ENCODE assay signal across 8 cellular contexts in genomic region chr2:227325056-227325823, GRCh38. TPM values are rescaled to one million over a fixed set of nuclear protein-coding genes. Genes with fewer than 3 reads are reported as not detected.
DNase-seq lines count a peak whose midpoint lies in the region; ATAC-seq and TF ChIP-seq lines count a peak whose summit lies in the region.

Gene MFF (plus strand): TSS chr2:227325251. CDS start chr2:227330666, 5,415 bp downstream.

- TF ChIP-seq POLR2A in GM10847 (IDR thresholded peaks at IDR 0.05; ENCODE audit: extremely low read depth, insufficient read length), result peak; percentile 65

- H3K27ac Mint-ChIP-seq in activated naive CD4-positive, alpha-beta T cell treated with anti-CD3 and anti-CD28 coated beads, Interleukin-2, amount 50 U/mL, for 72 hours, result peak within 1 kb of the TSS; percentile 96 to 99

- peaks cover 16 to 18% of the 10 kb centered on the region in 2 donors for H3K36me3 Mint-ChIP-seq in activated naive CD4-positive, alpha-beta T cell treated with anti-CD3 and anti-CD28 coated beads, Interleukin-2, amount 50 U/mL, for 72 hours

- peaks cover 3 to 9% of the 10 kb centered on the region in 2 donors for H3K9me3 Mint-ChIP-seq in activated naive CD4-positive, alpha-beta T cell treated with anti-CD3 and anti-CD28 coated beads, Interleukin-2, amount 50 U/mL, for 72 hours

- H3K27ac ChIP-seq in temporal lobe (ENCODE audit: low read depth, low read length), result peak within 1 kb of the TSS; percentile 58

- ATAC-seq in HG02610 (IDR thresholded peaks at IDR 0.05; ENCODE audit: unreplicated experiment), result peak; percentile 98
- ATAC-seq in activated naive CD4-positive, alpha-beta T cell treated with anti-CD3 and anti-CD28 coated beads, Interleukin-2, amount 50 U/mL, for 72 hours, result peak; percentile 99

- DNase-seq in NCI-H1092 (lab: John Stamatoyannopoulos, UW), result peak; percentile 88
- DNase-seq in SKM-1 (lab: John Stamatoyannopoulos, UW; ENCODE audit: unreplicated experiment), result peak; percentile 84
- DNase-seq in activated naive CD4-positive, alpha-beta T cell treated with anti-CD3 and anti-CD28 coated beads, Interleukin-2, amount 50 U/mL, for 72 hours (ENCODE audit: low spot score in 2 of 2), result peak; percentile 91 to 95
- peak; percentile 57 for DNase-seq in glomerular endothelial cell (ENCODE audit: extremely low read depth, low read depth, low spot score)
- peak; percentile 88 for DNase-seq in occipital lobe (lab: John Stamatoyannopoulos, UW)

RNA-seq across cellular contexts. Expression of gene MFF, which starts in this region (rescaled TPM):
- total RNA-seq in activated naive CD4-positive, alpha-beta T cell treated with anti-CD3 and anti-CD28 coated beads, Interleukin-2, amount 50 U/mL, for 72 hours, result 10 to 100 TPM; 60.1 to 88.1 TPM
- total RNA-seq in glomerular endothelial cell, result 96.4 and 108 TPM in 2 replicates
- 127 TPM for total RNA-seq in occipital lobe
- total RNA-seq in temporal lobe, result 81.9 TPM

Comparison
In these comparisons a context has a peak if more than half of its experiments do, and no peak if none do; other contexts are left out.
1. Peak in every context shown above with its lines: DNase-seq, ATAC-seq and H3K27ac ChIP-seq.